Comparison of ENCODE assay signal across 11 cellular contexts in the genomic region with DNA sequence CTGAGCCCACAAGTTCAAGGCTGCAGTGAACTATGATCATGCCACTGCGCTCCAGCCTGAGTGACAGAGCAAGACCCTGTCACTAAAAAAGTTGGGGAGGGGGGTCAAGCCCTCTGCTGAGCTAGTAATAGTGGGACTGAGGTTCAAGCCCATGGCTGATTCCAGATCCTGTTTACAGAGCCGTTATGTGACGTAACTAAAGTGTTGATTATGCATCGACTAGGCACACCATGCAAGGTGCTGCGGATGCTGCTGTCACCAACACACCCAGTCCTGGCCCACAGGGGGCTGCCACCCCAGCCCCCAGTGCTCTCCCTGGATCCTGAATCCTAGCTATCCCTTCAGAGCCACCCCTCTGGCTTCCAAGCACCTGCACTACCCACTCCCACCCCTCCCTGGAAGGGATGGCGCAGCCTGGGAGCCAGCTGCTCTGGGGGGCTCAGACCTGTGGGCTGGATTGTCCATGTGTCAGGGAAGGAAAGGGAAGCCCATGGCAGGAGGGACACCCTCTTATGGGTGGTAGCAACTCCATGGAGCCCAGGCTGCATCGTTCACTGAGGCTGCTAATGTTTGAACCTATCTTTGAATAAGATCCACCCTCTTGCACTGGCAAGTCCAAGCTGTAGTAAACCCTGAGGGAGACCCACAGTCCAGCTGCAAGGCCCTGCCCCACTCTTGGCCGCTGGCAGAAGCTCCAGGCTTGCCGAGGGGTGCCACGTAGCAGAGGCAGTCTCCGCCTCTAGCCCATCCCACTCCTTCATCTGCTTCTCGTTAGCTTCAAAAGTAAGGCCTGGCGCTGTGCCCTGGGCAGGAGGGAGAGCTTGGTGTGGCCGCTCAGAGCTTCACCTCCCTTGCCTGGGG.
A peak's percentile ranks its signal among the peaks of the same experiment; 100 is the strongest.
DNase-seq lines count a peak whose midpoint lies in the region; ATAC-seq and TF ChIP-seq lines count a peak whose summit lies in the region.
"Had no signal": no experiment of that assay in that cellular context is flagged by ENCODE, and none has a peak within 500 bp of the region (broad histone marks: within the 10 kb centered on the region; RNA-seq: fewer than 3 reads in every experiment).

No MANE protein-coding gene starts in this region.

- H3K4me1 Mint-ChIP-seq in progenitor cell of endocrine pancreas (ENCODE audit: low read depth), result peaks cover 16% of the 10 kb centered on the region

- CTCF ChIA-PET in RWPE1 (lab: Yijun Ruan, JAX), result interaction anchor here (0.6 kb wide), 1 partner anchor 26 kb away, joined by 4 read pairs; no protein-coding TSS in a partner anchor

- H3K36me3 Mint-ChIP-seq in progenitor cell of endocrine pancreas (ENCODE audit: insufficient read depth), result no peaks in the 10 kb centered on the region
- H3K36me3 Mint-ChIP-seq: CD4-positive, CD25-positive, alpha-beta regulatory T cell; naive thymus-derived CD8-positive, alpha-beta T cell had no signal

- no peak for TF ChIP-seq CTCF in RWPE1 (conservative IDR thresholded peaks at IDR 0.05; ENCODE audit: low read depth)
- TF ChIP-seq CTCF in progenitor cell of endocrine pancreas (IDR thresholded peaks at IDR 0.05; ENCODE audit: unreplicated experiment), result no peak

- no peak overlapping the region for H3K4me3 Mint-ChIP-seq in progenitor cell of endocrine pancreas (ENCODE audit: low read depth)
- H3K4me3 Mint-ChIP-seq: CD4-positive, CD25-positive, alpha-beta regulatory T cell; naive thymus-derived CD8-positive, alpha-beta T cell; T-helper 1 cell treated with Interleukin-12 subunit alpha and Interleukin-12 subunit beta and Interleukin-4 antibody, amounts not matched to agents 30 μg/mL and 1 μg/mL, for 36 hours had no signal

- DNase-seq in NCI-H524 (lab: John Stamatoyannopoulos, UW), result peak; percentile 29 to 64
- no peak for DNase-seq in NCI-H524 treated with DMSO at 0.1 percent for 48 hours (lab: John Stamatoyannopoulos, UW)
- DNase-seq in RWPE1 (ENCODE audit: low spot score), result peak; percentile 35
- peak; percentile 99 for DNase-seq in fibroblast of the conjunctiva (ENCODE audit: low read depth)
- DNase-seq in renal cortical epithelial cell (ENCODE audit: low read depth), result peak; percentile 79
- DNase-seq in central memory CD4-positive, alpha-beta T cell, result no peak
- DNase-seq in progenitor cell of endocrine pancreas (ENCODE audit: low spot score, unreplicated experiment), result no peak
- DNase-seq: CD4-positive, CD25-positive, alpha-beta regulatory T cell had no signal

- no peaks in the 10 kb centered on the region for H3K9me3 Mint-ChIP-seq in progenitor cell of endocrine pancreas (ENCODE audit: low read depth)
- H3K9me3 Mint-ChIP-seq: CD4-positive, CD25-positive, alpha-beta regulatory T cell; naive thymus-derived CD8-positive, alpha-beta T cell; T-helper 1 cell treated with Interleukin-12 subunit alpha and Interleukin-12 subunit beta and Interleukin-4 antibody, amounts not matched to agents 30 μg/mL and 1 μg/mL, for 36 hours had no signal

- POLR2A ChIA-PET in RWPE1 (lab: Yijun Ruan, JAX; ENCODE audit: low non-redundant PET), result no interaction called here

- H3K27ac Mint-ChIP-seq in progenitor cell of endocrine pancreas, result no peak overlapping the region
- H3K27ac Mint-ChIP-seq: CD4-positive, CD25-positive, alpha-beta regulatory T cell; T-helper 1 cell treated with Interleukin-12 subunit alpha and Interleukin-12 subunit beta and Interleukin-4 antibody, amounts not matched to agents 30 μg/mL and 1 μg/mL, for 36 hours had no signal

- peak overlapping the region; percentile 71 for H3K27ac ChIP-seq in RWPE1

- ATAC-seq in GM21576 (IDR thresholded peaks at IDR 0.05; ENCODE audit: unreplicated experiment), result no peak
- ATAC-seq: naive thymus-derived CD8-positive, alpha-beta T cell had no signal

- peaks cover 22% of the 10 kb centered on the region for H3K27me3 Mint-ChIP-seq in progenitor cell of endocrine pancreas

Comparison
In these comparisons a context has a peak if more than half of its experiments do, and no peak if none do; other contexts are left out.
1. DNase-seq: peak in NCI-H524 (2 of 2), RWPE1 (single experiment), fibroblast of the conjunctiva (single experiment) and renal cortical epithelial cell (single experiment); none in NCI-H524 treated with DMSO at 0.1 percent for 48 hours (single experiment), central memory CD4-positive, alpha-beta T cell (single experiment) and progenitor cell of endocrine pancreas (single experiment).